8 cellular contexts compared by ENCODE assay signal in genomic region chr7:2843711-2844152, GRCh38. TPM values are rescaled to one million over a fixed set of nuclear protein-coding genes. Genes with fewer than 3 reads are reported as not detected.
DNase-seq lines count a peak whose midpoint lies in the region; ATAC-seq and TF ChIP-seq lines count a peak whose summit lies in the region.

No MANE protein-coding gene starts in this region.

- H3K4me3 Mint-ChIP-seq in activated T-helper 2 cell treated with anti-CD3 and anti-CD28 coated beads, Interferon-gamma antibody, Interleukin-2, Interleukin-4, amounts not matched to agents 10 μg/mL and 5 μg/mL and 100 μg/mL, durations not matched to agents 14 hours and 24 hours and 36 hours (ENCODE audit: low read depth), result peak overlapping the region; percentile 60

- H3K36me3 ChIP-seq in MG63 (peaks cover 25% of the 10 kb centered on the region), heart left ventricle (peaks cover 0 to 18% (median 2%) of the 10 kb centered on the region in 9 donors), psoas muscle (ENCODE audit: insufficient read depth in 1 of 2, low read depth in 1 of 2) (peaks cover 0 to 12% of the 10 kb centered on the region in 2 donors)

- H3K9me3 ChIP-seq in MG63 (peaks cover 4% of the 10 kb centered on the region; the same call in 1 of the 2 replicates), heart left ventricle (no peaks in the 10 kb centered on the region), psoas muscle (no peaks in the 10 kb centered on the region)

- H3K27ac ChIP-seq in heart left ventricle, result peak overlapping the region in 11 of 12 donors; percentile 22 to 81 (median 68)
- peak overlapping the region; percentile 60 for H3K27ac ChIP-seq in psoas muscle

- DNase-seq in stimulated activated CD4-positive, alpha-beta T cell treated with anti-CD3 and anti-CD28 coated beads, Interleukin-12 subunit alpha, Interleukin-12 subunit beta, amount 100 ng/mL, for 4 hours, result peak; percentile 29
- no peak for DNase-seq in stimulated activated CD4-positive, alpha-beta T cell treated with anti-CD3 and anti-CD28 coated beads, Interleukin-2, amount 100 ng/mL, for 48 hours
- DNase-seq in MG63 (peak; percentile 24), heart left ventricle (peak; percentile 42 to 72 (median 50)), psoas muscle (peak; percentile 51 to 72), KG1 (lab: John Stamatoyannopoulos, UW) (no peak)
- no peak for DNase-seq in activated T-helper 2 cell treated with anti-CD3 and anti-CD28 coated beads, Interferon-gamma antibody, Interleukin-2, Interleukin-4, amounts not matched to agents 10 μg/mL and 5 μg/mL and 100 μg/mL, durations not matched to agents 14 hours and 24 hours and 36 hours (ENCODE audit: low spot score)

- no peaks in the 10 kb centered on the region for H3K27me3 Mint-ChIP-seq in activated T-helper 2 cell treated with anti-CD3 and anti-CD28 coated beads, Interferon-gamma antibody, Interleukin-2, Interleukin-4, amounts not matched to agents 10 μg/mL and 5 μg/mL and 100 μg/mL, durations not matched to agents 14 hours and 24 hours and 36 hours (ENCODE audit: low read depth)

- intact Hi-C loops in activated T-helper 2 cell treated with anti-CD3 and anti-CD28 coated beads, Interferon-gamma antibody, Interleukin-2, Interleukin-4, amounts not matched to agents 10 μg/mL and 5 μg/mL and 100 μg/mL, durations not matched to agents 14 hours and 24 hours and 36 hours (cut with micrococcal nuclease), result loop anchor here (2.0 to 5.0 kb wide), 2 partner anchors 71 to 86 kb away; no protein-coding TSS in a partner anchor
- intact Hi-C loops in heart left ventricle (cut with DNase I) (loop anchor here in 7 of 10 donors (2.0 to 10.0 kb wide), 5 partner anchors 41 to 111 kb away; no protein-coding TSS in a partner anchor), psoas muscle (cut with DNase I) (loop anchor here in 1 of 2 donors (5.0 kb wide), 2 partner anchors 81 to 106 kb away; no protein-coding TSS in a partner anchor)

- H3K9me3 Mint-ChIP-seq in activated T-helper 2 cell treated with anti-CD3 and anti-CD28 coated beads, Interferon-gamma antibody, Interleukin-2, Interleukin-4, amounts not matched to agents 10 μg/mL and 5 μg/mL and 100 μg/mL, durations not matched to agents 14 hours and 24 hours and 36 hours, result no peaks in the 10 kb centered on the region

- no peak for TF ChIP-seq POLR2A in heart left ventricle (IDR thresholded peaks at IDR 0.05)

- no peak overlapping the region for H3K27ac Mint-ChIP-seq in activated T-helper 2 cell treated with anti-CD3 and anti-CD28 coated beads, Interferon-gamma antibody, Interleukin-2, Interleukin-4, amounts not matched to agents 10 μg/mL and 5 μg/mL and 100 μg/mL, durations not matched to agents 14 hours and 24 hours and 36 hours

- H3K4me1 Mint-ChIP-seq in activated T-helper 2 cell treated with anti-CD3 and anti-CD28 coated beads, Interferon-gamma antibody, Interleukin-2, Interleukin-4, amounts not matched to agents 10 μg/mL and 5 μg/mL and 100 μg/mL, durations not matched to agents 14 hours and 24 hours and 36 hours (ENCODE audit: low read depth), result peaks cover 28% of the 10 kb centered on the region

- H3K4me1 ChIP-seq in heart left ventricle (peaks cover 0 to 50% (median 27%) of the 10 kb centered on the region in 12 donors), psoas muscle (peaks cover 22% of the 10 kb centered on the region)

- H3K36me3 Mint-ChIP-seq in activated T-helper 2 cell treated with anti-CD3 and anti-CD28 coated beads, Interferon-gamma antibody, Interleukin-2, Interleukin-4, amounts not matched to agents 10 μg/mL and 5 μg/mL and 100 μg/mL, durations not matched to agents 14 hours and 24 hours and 36 hours (ENCODE audit: low read depth), result peaks cover 33% of the 10 kb centered on the region

- ATAC-seq in heart left ventricle (peak in 2 of 4 donors; percentile 2 to 6), psoas muscle (peak; percentile 0 to 5 (median 2)), GM19324 (IDR thresholded peaks at IDR 0.05; ENCODE audit: low FRiP score, unreplicated experiment) (no peak)

- 0 to 1% (median 0%) methylated on average over 6 to 64 of the region's 64 CpGs for whole genome bisulfite sequencing in heart left ventricle, 4 donors
- 1% methylated on average over 54 to 64 of the region's 64 CpGs; no CpG with 5 or more reads in 1 of the 3 donors for WGBS in psoas muscle, 3 donors

- H3K4me3 ChIP-seq in MG63, result peak overlapping the region; percentile 57
- peak overlapping the region; percentile 64 to 94 (median 78) for H3K4me3 ChIP-seq in heart left ventricle
- peak overlapping the region; percentile 80 for H3K4me3 ChIP-seq in psoas muscle

- TF ChIP-seq CTCF in heart left ventricle (IDR thresholded peaks at IDR 0.05), result no peak
- no peak for TF ChIP-seq CTCF in psoas muscle (IDR thresholded peaks at IDR 0.05)

- H3K27me3 ChIP-seq in MG63, result no peaks in the 10 kb centered on the region
- no peaks in the 10 kb centered on the region for H3K27me3 ChIP-seq in heart left ventricle
- H3K27me3 ChIP-seq in psoas muscle (ENCODE audit: insufficient read depth in 3 of 3, low read length in 2 of 3), result no peaks in the 10 kb centered on the region

RNA-seq across cellular contexts. Expression of gene GNA12, which starts 0.4 kb away (rescaled TPM):
- 23.1 and 49.1 TPM in 2 replicates for total RNA-seq in MG63 (2014; rRNA removed; shearing (Covaris generic); ENCODE audit: low replicate concordance)
- total RNA-seq in activated T-helper 2 cell treated with anti-CD3 and anti-CD28 coated beads, Interferon-gamma antibody, Interleukin-2, Interleukin-4, amounts not matched to agents 10 μg/mL and 5 μg/mL and 100 μg/mL, durations not matched to agents 14 hours and 24 hours and 36 hours, result 40.9 and 41.4 TPM in 2 replicates
- total RNA-seq in heart left ventricle (10 to 100 TPM; 30.0 to 56.5 (median 34.9) TPM), psoas muscle (10 to 100 TPM; 14.6 to 20.2 (median 15.0) TPM)
- polyA plus RNA-seq in heart left ventricle (10 to 100 TPM; 10.7 to 39.3 TPM), psoas muscle (10 to 100 TPM in 2 of 3 donors, 1 to 10 TPM in 1; 7.1 to 19.3 (median 17.6) TPM)

Comparison
In these comparisons a context has a peak if more than half of its experiments do, and no peak if none do; other contexts are left out.
1. DNase-seq: peak in stimulated activated CD4-positive, alpha-beta T cell treated with anti-CD3 and anti-CD28 coated beads, Interleukin-12 subunit alpha, Interleukin-12 subunit beta, amount 100 ng/mL, for 4 hours (single experiment), MG63 (single experiment), heart left ventricle (5 of 5) and psoas muscle (2 of 2); none in stimulated activated CD4-positive, alpha-beta T cell treated with anti-CD3 and anti-CD28 coated beads, Interleukin-2, amount 100 ng/mL, for 48 hours (0 of 2), activated T-helper 2 cell treated with anti-CD3 and anti-CD28 coated beads, Interferon-gamma antibody, Interleukin-2, Interleukin-4, amounts not matched to agents 10 μg/mL and 5 μg/mL and 100 μg/mL, durations not matched to agents 14 hours and 24 hours and 36 hours (single experiment) and KG1 (single experiment).
2. Peak in every context shown above with its lines, with median percentiles within 50 percentile points of each other: H3K4me3 ChIP-seq.